ENCODE assay signal across 8 cellular contexts in the genomic region with DNA sequence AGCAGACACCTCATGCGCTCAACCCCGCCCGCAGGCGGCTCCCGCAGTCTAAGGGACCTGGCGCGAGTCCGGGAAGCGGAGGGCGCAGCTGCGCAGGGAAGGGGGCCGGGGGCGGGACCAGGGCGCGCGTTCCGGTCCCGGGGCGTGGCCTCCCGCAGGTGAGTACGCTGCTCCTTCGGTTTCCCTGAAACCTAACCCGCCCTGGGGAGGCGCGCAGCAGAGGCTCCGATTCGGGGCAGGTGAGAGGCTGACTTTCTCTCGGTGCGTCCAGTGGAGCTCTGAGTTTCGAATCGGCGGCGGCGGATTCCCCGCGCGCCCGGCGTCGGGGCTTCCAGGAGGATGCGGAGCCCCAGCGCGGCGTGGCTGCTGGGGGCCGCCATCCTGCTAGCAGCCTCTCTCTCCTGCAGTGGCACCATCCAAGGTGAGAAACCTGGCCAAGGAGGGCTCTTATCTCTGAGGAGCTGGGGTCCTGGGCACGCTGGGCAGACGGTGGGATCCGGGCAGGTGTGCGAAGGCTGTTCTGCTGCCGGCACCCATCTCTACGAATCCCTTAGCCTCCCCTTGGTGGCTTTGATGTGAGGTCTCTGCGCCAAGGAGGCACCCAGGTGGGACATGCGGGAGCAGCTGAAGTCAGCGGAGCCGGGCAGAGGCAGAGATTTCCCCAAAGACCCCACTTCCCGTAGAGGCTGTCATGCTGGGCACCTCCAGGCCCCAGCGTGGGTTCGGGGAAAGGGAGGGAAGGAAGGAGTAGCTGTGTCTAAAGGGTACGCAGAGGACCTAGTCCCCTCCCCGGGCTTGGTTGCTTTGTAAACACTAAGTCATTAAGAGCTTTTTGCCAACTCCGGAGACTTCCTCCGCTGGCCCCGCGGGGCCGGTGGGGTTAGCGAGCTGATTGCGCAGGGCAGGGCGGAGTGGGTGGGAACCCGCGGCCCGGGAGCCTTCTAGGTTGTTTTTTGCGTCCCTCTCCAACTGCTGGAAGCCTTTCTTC.
DNase-seq lines count a peak whose midpoint lies in the region; ATAC-seq and TF ChIP-seq lines count a peak whose summit lies in the region.

A gene with protein sequence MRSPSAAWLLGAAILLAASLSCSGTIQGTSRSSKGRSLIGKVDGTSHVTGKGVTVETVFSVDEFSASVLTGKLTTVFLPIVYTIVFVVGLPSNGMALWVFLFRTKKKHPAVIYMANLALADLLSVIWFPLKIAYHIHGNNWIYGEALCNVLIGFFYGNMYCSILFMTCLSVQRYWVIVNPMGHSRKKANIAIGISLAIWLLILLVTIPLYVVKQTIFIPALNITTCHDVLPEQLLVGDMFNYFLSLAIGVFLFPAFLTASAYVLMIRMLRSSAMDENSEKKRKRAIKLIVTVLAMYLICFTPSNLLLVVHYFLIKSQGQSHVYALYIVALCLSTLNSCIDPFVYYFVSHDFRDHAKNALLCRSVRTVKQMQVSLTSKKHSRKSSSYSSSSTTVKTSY (plus strand): TSS at position 187 of the 988 bp plus-strand sequence. CDS start 153 bp downstream, at position 340.

- DNase-seq in NCI-H1105 (lab: John Stamatoyannopoulos, UW) (peak; percentile 69), coronary artery (ENCODE audit: low spot score) (no peak), kidney tubule cell (ENCODE audit: low spot score) (peak; percentile 96)
- DNase-seq in activated CD4-positive, alpha-beta T cell treated with anti-CD3 and anti-CD28 coated beads for 1 hour, result peak; percentile 35
- peak; percentile 67 for DNase-seq in stimulated activated CD4-positive, alpha-beta T cell treated with anti-CD3 and anti-CD28 coated beads, Interleukin-15, amount 100 ng/mL, for 24 hours

- H3K27ac ChIP-seq in C4-2B, result peak within 1 kb of the TSS; percentile 77
- peak within 1 kb of the TSS in 1 of 2 donors; percentile 6 for H3K27ac ChIP-seq in coronary artery

- no peak for ATAC-seq in HG02759 (IDR thresholded peaks at IDR 0.05; ENCODE audit: unreplicated experiment)
- no peak for ATAC-seq in GM18858 (IDR thresholded peaks at IDR 0.05; ENCODE audit: unreplicated experiment)

- TF ChIP-seq CTCF in C4-2B (conservative IDR thresholded peaks at IDR 0.05), result no peak
- no peak for TF ChIP-seq CTCF in coronary artery (IDR thresholded peaks at IDR 0.05)

- H3K4me3 ChIP-seq in coronary artery, result peak within 1 kb of the TSS; percentile 71
